20 cellular contexts compared by ENCODE assay signal in the genomic region with DNA sequence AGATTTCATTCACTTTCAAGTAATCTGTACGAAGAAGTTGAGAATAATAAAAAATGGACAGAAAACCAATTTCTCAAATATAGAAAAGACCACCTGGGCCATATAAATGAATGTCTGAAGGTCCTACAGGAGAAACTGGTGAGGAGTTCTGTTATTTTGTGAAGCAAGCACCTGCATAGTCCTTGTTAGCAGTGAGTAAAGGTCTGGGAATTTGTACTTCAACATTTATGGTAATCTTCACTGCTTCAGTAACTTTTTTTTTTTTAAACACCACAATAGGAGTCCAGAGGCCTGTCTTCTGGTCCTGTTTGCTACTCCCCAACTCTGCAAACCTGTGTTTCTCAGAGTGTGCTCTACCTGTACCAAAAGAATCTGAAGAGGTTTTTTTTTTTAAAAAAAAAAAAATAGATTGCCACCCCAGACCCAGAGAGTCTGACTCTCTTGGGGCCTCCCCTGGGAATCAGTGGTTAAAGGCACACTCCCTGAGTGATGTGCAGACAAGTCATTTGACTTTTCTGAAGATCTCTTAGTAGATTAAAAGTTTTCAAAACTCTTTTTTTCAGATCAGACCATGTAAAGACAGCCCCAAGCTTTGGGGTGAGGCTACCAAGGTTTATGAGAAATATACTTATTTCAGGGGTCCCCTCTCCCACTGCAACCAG. TPM values are rescaled to one million over a fixed set of nuclear protein-coding genes. Genes with fewer than 3 reads are reported as not detected.
DNase-seq lines count a peak whose midpoint lies in the region; ATAC-seq, FAIRE-seq and TF ChIP-seq lines count a peak whose summit lies in the region.
"Had no signal": no experiment of that assay in that cellular context is flagged by ENCODE, and none has a peak within 500 bp of the region (broad histone marks: within the 10 kb centered on the region; RNA-seq: fewer than 3 reads in every experiment).

No MANE protein-coding gene starts in this region.

- H3K79me1 ChIP-seq in H1 (ENCODE audit: low read depth, low read length) = no peaks in the 10 kb centered on the region

- H3K9me3 ChIP-seq in PC-9 (ENCODE audit: insufficient read depth, low read depth) (0 out of 2 replicates have a peak, but pooled peaks cover 6% of the 10 kb centered on the region), H1 (ENCODE audit: insufficient read depth in 2 of 2, low read depth in 1 of 2, low read length in 1 of 2) (no peaks in the 10 kb centered on the region)
- H3K9me3 ChIP-seq: left ventricle myocardium inferior, stomach had no signal

- WGBS in H1 (ENCODE audit: extremely low coverage in 1 of 2, insufficient coverage in 1 of 2, insufficient read length in 1 of 2, insufficient replicate concordance in 2 of 2, low coverage in 1 of 2, low lambda C conversion rate in 2 of 2, missing lambda C conversion rate in 1 of 2), 2 experiments = 85% methylated on average over 1 of the region's 1 CpG; no CpG with 5 or more reads in 1 of the 2 experiments

- H4K5ac ChIP-seq in H1 (ENCODE audit: insufficient read length, low read depth, low read length) = no peak overlapping the region

- H3K27ac ChIP-seq in PC-9 (peak overlapping the region; percentile 76), H1 (ENCODE audit: low read depth, low read length) (no peak overlapping the region)
- H3K27ac ChIP-seq: left ventricle myocardium inferior, stomach had no signal

- no peak overlapping the region for H2BK20ac ChIP-seq in H1 (ENCODE audit: low read length)

- H4K20me1 ChIP-seq in PC-9 (ENCODE audit: insufficient read depth) = no peaks in the 10 kb centered on the region
- H4K20me1 ChIP-seq in H1 (replicated peaks in 1 of 2; ENCODE audit: control insufficient read depth in 1 of 2, insufficient read depth in 2 of 2, low read length in 2 of 2) = no peaks in the 10 kb centered on the region

- H3K23ac ChIP-seq in H1 (ENCODE audit: insufficient read length) = no peak overlapping the region

- POLR2A ChIA-PET in PC-9 (lab: Charles Lee; ENCODE audit: unreplicated experiment) (interaction anchor here (0.6 kb wide), 1 partner anchor 54 kb away, joined by 3 read pairs; no protein-coding TSS in a partner anchor), H1 (lab: Charles Lee; ENCODE audit: partially characterized antibody) (no interaction called here)

- FAIRE-seq in H1 (lab: Jason Lieb, UNC) = no peak
- FAIRE-seq: GM19239, urothelium cell line had no signal

- H3K56ac ChIP-seq in H1 (replicated peaks; ENCODE audit: insufficient read length, low read depth, low read length) = no peak overlapping the region

- H3K27me3 ChIP-seq in PC-9 (ENCODE audit: insufficient read depth, low read depth) (no peaks in the 10 kb centered on the region), H1 (replicated peaks in 1 of 4; ENCODE audit: control insufficient read depth in 3 of 4, extremely low read depth in 1 of 4, insufficient read depth in 3 of 4, low read length in 3 of 4) (no peaks in the 10 kb centered on the region)
- H3K27me3 ChIP-seq: stomach had no signal

- no peak overlapping the region for H3K14ac ChIP-seq in H1 (ENCODE audit: insufficient read length)

- peak; percentile 53 for ATAC-seq in GM18861 (IDR thresholded peaks at IDR 0.05; ENCODE audit: unreplicated experiment)
- no peak for ATAC-seq in HG02852 (IDR thresholded peaks at IDR 0.05; ENCODE audit: unreplicated experiment)
- no peak for ATAC-seq in GM18909 (IDR thresholded peaks at IDR 0.05; ENCODE audit: poor library complexity, unreplicated experiment)

- no peak overlapping the region for H2BK5ac ChIP-seq in H1 (ENCODE audit: low read depth, low read length)

- H3K79me2 ChIP-seq in PC-9 (ENCODE audit: low read depth) (no peaks in the 10 kb centered on the region), H1 (ENCODE audit: control insufficient read depth in 1 of 2, insufficient read depth in 2 of 2, low read length in 2 of 2) (no peaks in the 10 kb centered on the region)

- no peak overlapping the region for H4K91ac ChIP-seq in H1 (replicated peaks; ENCODE audit: insufficient read length, low read length)

- no peak overlapping the region for H2AK5ac ChIP-seq in H1 (ENCODE audit: low read depth, low read length)

- TF ChIP-seq POLR2A in H1 (IDR thresholded peaks at IDR 0.05; ENCODE audit: control extremely low read depth in 1 of 2, low read depth in 2 of 2, low read length in 2 of 2) = no peak

- no peak overlapping the region for H2BK12ac ChIP-seq in H1 (ENCODE audit: low read depth, low read length)

- H3K4me1 ChIP-seq in PC-9 (replicated peaks; ENCODE audit: insufficient read depth) (peaks cover 28% of the 10 kb centered on the region), H1 (replicated peaks in 1 of 4; ENCODE audit: control insufficient read depth in 3 of 4, insufficient read depth in 4 of 4, low read length in 3 of 4) (peaks cover 0 to 3% (median 0%) of the 10 kb centered on the region in 4 experiments; a peak in 1 of 7 replicates)
- H3K4me1 ChIP-seq: left ventricle myocardium inferior, stomach had no signal

- no peaks in the 10 kb centered on the region for H3K23me2 ChIP-seq in H1 (ENCODE audit: low read depth, low read length)

- H3K36me3 ChIP-seq in PC-9 (ENCODE audit: low read depth) = no peaks in the 10 kb centered on the region
- no peaks in the 10 kb centered on the region for H3K36me3 ChIP-seq in H1 (ENCODE audit: control insufficient read depth in 2 of 4, insufficient read depth in 4 of 4, low read length in 3 of 4)
- H3K36me3 ChIP-seq: left ventricle myocardium inferior, stomach had no signal

- no peak overlapping the region for H2BK120ac ChIP-seq in H1 (replicated peaks; ENCODE audit: low read depth, low read length)

- TF ChIP-seq EP300 in H1 (IDR thresholded peaks at IDR 0.05; ENCODE audit: borderline replicate concordance in 1 of 2, low read depth in 2 of 2, low read length in 2 of 2) = no peak

- H2AFZ ChIP-seq in PC-9 = no peak overlapping the region
- H2AFZ ChIP-seq in H1 (ENCODE audit: low read length) = 0 out of 2 replicates have a peak overlapping the region, but pooled peaks have one; percentile 5

- H3K4me3 ChIP-seq in PC-9 (no peak overlapping the region), H1 (ENCODE audit: extremely low read depth in 1 of 4, insufficient read depth in 2 of 4, low read depth in 3 of 4, low read length in 4 of 4) (no peak overlapping the region)
- H3K4me3 ChIP-seq: left ventricle myocardium inferior, stomach had no signal

- no peak overlapping the region for H3K4ac ChIP-seq in H1 (replicated peaks; ENCODE audit: insufficient read length, low read depth, low read length)

- peak in 1 of 2 experiments; percentile 70 for DNase-seq in PC-9
- DNase-seq in H1 (ENCODE audit: low read depth in 1 of 2, low spot score in 2 of 2) = no peak
- DNase-seq in non-pigmented ciliary epithelial cell (ENCODE audit: low read depth) = peak; percentile 46
- DNase-seq in superior temporal gyrus (ENCODE audit: extremely low spot score) = no peak
- DNase-seq in NCI-H187 treated with DMSO at 0.1 percent for 48 hours (lab: John Stamatoyannopoulos, UW) = no peak
- DNase-seq: amygdala; dermis blood vessel endothelial cell; hypothalamus; left ventricle myocardium inferior; NCI-H187; NCI-H526; posterior cingulate gyrus; stimulated activated CD4-positive, alpha-beta T cell treated with anti-CD3 and anti-CD28 coated beads, Interleukin-12 subunit alpha, Interleukin-12 subunit beta, amount 100 ng/mL, for 4 hours; stomach had no signal

- intact Hi-C loops in PC-9 (cut with micrococcal nuclease; ENCODE audit: unreplicated experiment) = loop anchor here (5.0 kb wide), 1 partner anchor 54 kb away; a partner anchor contains a TSS

- no peak overlapping the region for H2BK15ac ChIP-seq in H1 (ENCODE audit: low read length)

- CTCF ChIA-PET in PC-9 (lab: Charles Lee) (no interaction called here), H1 (lab: Charles Lee; ENCODE audit: partially characterized antibody) (interaction anchor here (0.6 to 1.4 kb wide), 3 partner anchors 15 to 61 kb away, joined by 3 to 4 read pairs (median 3); no protein-coding TSS in a partner anchor)

- H3K18ac ChIP-seq in H1 (ENCODE audit: extremely low read depth, low read length) = no peak overlapping the region

- peak overlapping the region; percentile 46 for H3K4me2 ChIP-seq in PC-9
- no peak overlapping the region for H3K4me2 ChIP-seq in H1 (ENCODE audit: insufficient read depth in 1 of 2, low read depth in 2 of 2, low read length in 2 of 2)

- TF ChIP-seq CTCF in PC-9 (conservative IDR thresholded peaks at IDR 0.05) = no peak
- TF ChIP-seq CTCF in H1 (IDR thresholded peaks at IDR 0.05; ENCODE audit: control extremely low read depth in 1 of 3, insufficient read depth in 1 of 3, low read depth in 1 of 3, low read length in 3 of 3) = no peak

- no peak overlapping the region for H4K8ac ChIP-seq in H1 (ENCODE audit: extremely low read depth, insufficient read depth, low read length)

- TF ChIP-seq RAD21 in H1 (IDR thresholded peaks at IDR 0.05 in 1 of 2, conservative IDR thresholded peaks at IDR 0.05 in 1 of 2; ENCODE audit: low read depth in 2 of 2, low read length in 2 of 2) = no peak

- no TSS peak for BruUV-seq in PC-9 (replicated peaks; lab: Mats Ljungman, UMichigan)

- H3K9ac ChIP-seq in H1 (replicated peaks in 1 of 4; ENCODE audit: extremely low read depth in 1 of 4, low read depth in 3 of 4, low read length in 3 of 4) = no peak overlapping the region

- 0 out of 2 replicates have a peak, but pooled peaks cover 3% of the 10 kb centered on the region for H3K9me2 ChIP-seq in PC-9 (ENCODE audit: insufficient read depth)

- peaks cover 15% of the 10 kb centered on the region for H3F3A ChIP-seq in PC-9 (ENCODE audit: insufficient read depth, low read depth)

TF ChIP-seq in H1, 55 proteins besides CTCF, POLR2A, EP300 and RAD21 (continues in another document):
- no peak for TF ChIP-seq TAF1 (IDR thresholded peaks at IDR 0.05; ENCODE audit: low read depth, low read length)
- TF ChIP-seq TBP (IDR thresholded peaks at IDR 0.05; ENCODE audit: low read depth, low read length) = no peak
- no peak for TF ChIP-seq SUZ12 (IDR thresholded peaks at IDR 0.05; ENCODE audit: low read length)
- TF ChIP-seq, protein P1, sequence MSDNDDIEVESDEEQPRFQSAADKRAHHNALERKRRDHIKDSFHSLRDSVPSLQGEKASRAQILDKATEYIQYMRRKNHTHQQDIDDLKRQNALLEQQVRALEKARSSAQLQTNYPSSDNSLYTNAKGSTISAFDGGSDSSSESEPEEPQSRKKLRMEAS (IDR thresholded peaks at IDR 0.05) = no peak
- no peak for TF ChIP-seq POU5F1 (IDR thresholded peaks at IDR 0.05; ENCODE audit: low read depth, low read length)
- TF ChIP-seq YY1 (IDR thresholded peaks at IDR 0.05; ENCODE audit: low read depth, low read length) = no peak

RNA-seq across cellular contexts. Expression of a gene that starts 55.5 kb away (rescaled TPM):
- total RNA-seq in PC-9 (2021) = 1.8 and 5.0 TPM in 2 replicates
- total RNA-seq in H1 (2021; fragmentation: NEBNext Ultra II Directional; extraction: Animal tissue kit (Norgen Biotek cat#: 25700)) = not detected in 2 replicates
- not detected in 2 replicates for polyA plus RNA-seq in H1 (2011; rRNA removed)
- not detected for polyA plus RNA-seq in H1 (2011; cell fraction: cytosol; rRNA removed)
- polyA plus RNA-seq in H1 (2011; cell fraction: nucleus; rRNA removed) = not detected
- not detected in 4 replicates for polyA plus RNA-seq in H1 (2012, experiment 1 of 2)
- not detected for polyA plus RNA-seq in H1 (2012, experiment 2 of 2)
- 0.18 TPM for polyA plus RNA-seq in H1 (2013, experiment 1 of 2)
- polyA plus RNA-seq in H1 (2013, experiment 2 of 2) = 0.37 TPM
- 0.66 TPM in 1 of 2 replicates, not detected in the other for polyA minus RNA-seq in H1 (2011; rRNA and poly(A)+ RNA removed)
- not detected for polyA minus RNA-seq in H1 (2011; cell fraction: cytosol; rRNA and poly(A)+ RNA removed)
- not detected for polyA minus RNA-seq in H1 (2011; cell fraction: nucleus; rRNA and poly(A)+ RNA removed)
- total RNA-seq: Calu3, dermis blood vessel endothelial cell, stomach had no signal
